8 cellular contexts compared by ENCODE assay signal in the genomic region with DNA sequence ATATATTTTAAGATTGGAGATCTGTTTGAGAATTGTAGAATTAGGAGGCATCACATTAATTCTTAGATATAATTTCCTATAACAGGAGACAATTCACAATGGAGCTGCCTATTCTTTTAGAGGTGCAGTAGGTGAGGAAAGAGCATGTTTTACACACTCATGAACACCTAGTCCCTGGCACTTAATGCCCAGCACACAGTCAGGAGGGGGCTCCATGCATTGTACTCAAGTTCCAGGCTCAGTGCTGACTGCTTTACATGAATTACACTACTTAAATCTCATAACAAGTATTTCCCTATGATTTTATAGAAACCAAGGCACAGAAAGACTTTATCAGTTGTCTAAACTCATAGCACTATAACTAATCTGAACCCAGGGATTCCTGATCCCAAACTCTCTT. TPM values are rescaled to one million over a fixed set of nuclear protein-coding genes. Genes with fewer than 3 reads are reported as not detected.
A peak's percentile ranks its signal among the peaks of the same experiment; 100 is the strongest.
DNase-seq lines count a peak whose midpoint lies in the region; ATAC-seq and TF ChIP-seq lines count a peak whose summit lies in the region.

No MANE protein-coding gene starts in this region.

- peaks cover 0 to 2% of the 10 kb centered on the region in 2 experiments for H3K9me3 ChIP-seq in CD4-positive, CD25-positive, alpha-beta regulatory T cell (ENCODE audit: control insufficient read depth in 2 of 2, low read length in 2 of 2)
- H3K9me3 ChIP-seq in breast epithelium = no peaks in the 10 kb centered on the region

- peaks cover 0 to 11% (median 4%) of the 10 kb centered on the region in 7 donors for H3K9me3 Mint-ChIP-seq in CD4-positive, CD25-positive, alpha-beta regulatory T cell
- H3K9me3 Mint-ChIP-seq in nephron = peaks cover 9% of the 10 kb centered on the region

- no peak for ATAC-seq in CD4-positive, CD25-positive, alpha-beta regulatory T cell (ENCODE audit: low read depth in 2 of 2)
- ATAC-seq in HG03432 (IDR thresholded peaks at IDR 0.05; ENCODE audit: unreplicated experiment) (peak; percentile 19), GM21447 (IDR thresholded peaks at IDR 0.05; ENCODE audit: unreplicated experiment) (no peak), HG02840 (IDR thresholded peaks at IDR 0.05; ENCODE audit: low FRiP score, unreplicated experiment) (no peak)

- no peak for TF ChIP-seq CTCF in breast epithelium (IDR thresholded peaks at IDR 0.05)
- TF ChIP-seq CTCF in nephron (IDR thresholded peaks at IDR 0.05; ENCODE audit: unreplicated experiment in 3 of 3) = no peak

- no peaks in the 10 kb centered on the region for H3K27me3 ChIP-seq in CD4-positive, CD25-positive, alpha-beta regulatory T cell (ENCODE audit: control insufficient read depth, insufficient read depth, low read length)
- no peaks in the 10 kb centered on the region for H3K27me3 ChIP-seq in breast epithelium

- in situ Hi-C loops in KBM-7 (cut with MboI; ENCODE audit: low pct_unique_long_range_greater_than_20kb, low sequenced_read_pairs) = loop anchor here (25.0 kb wide), 2 partner anchors 339 to 589 kb away; partner anchors contain the start of gene GBP6

- H3K4me3 ChIP-seq in CD4-positive, CD25-positive, alpha-beta regulatory T cell (ENCODE audit: low read depth, low read length) = peak overlapping the region; percentile 98
- peak overlapping the region; percentile 54 to 70 (median 54) for H3K4me3 ChIP-seq in breast epithelium

- no peak for DNase-seq in CD4-positive, CD25-positive, alpha-beta regulatory T cell
- DNase-seq in breast epithelium (ENCODE audit: low spot score in 2 of 2) (no peak), NCI-H1105 (lab: John Stamatoyannopoulos, UW) (no peak), KBM-7 (no peak)

- peaks cover 23% of the 10 kb centered on the region for H3K36me3 Mint-ChIP-seq in CD4-positive, CD25-positive, alpha-beta regulatory T cell
- no peaks in the 10 kb centered on the region for H3K36me3 Mint-ChIP-seq in nephron (ENCODE audit: low read depth)

- no peak for TF ChIP-seq POLR2A in breast epithelium (IDR thresholded peaks at IDR 0.05)

- peaks cover 37% of the 10 kb centered on the region for H3K4me1 ChIP-seq in CD4-positive, CD25-positive, alpha-beta regulatory T cell (ENCODE audit: control insufficient read depth, insufficient read depth, low read length, poor library complexity, severe bottlenecking)
- H3K4me1 ChIP-seq in breast epithelium = peaks cover 4 to 5% of the 10 kb centered on the region in 2 donors

- no peaks in the 10 kb centered on the region for H3K27me3 Mint-ChIP-seq in CD4-positive, CD25-positive, alpha-beta regulatory T cell
- H3K27me3 Mint-ChIP-seq in nephron (ENCODE audit: low read depth) = no peaks in the 10 kb centered on the region

- peaks cover 25 to 52% (median 40%) of the 10 kb centered on the region in 4 donors for H3K4me1 Mint-ChIP-seq in CD4-positive, CD25-positive, alpha-beta regulatory T cell
- peaks cover 21% of the 10 kb centered on the region for H3K4me1 Mint-ChIP-seq in nephron

- H3K27ac Mint-ChIP-seq in CD4-positive, CD25-positive, alpha-beta regulatory T cell = peak overlapping the region; percentile 92 to 100 (median 94)
- H3K27ac Mint-ChIP-seq in nephron = peak overlapping the region in 2 of 3 experiments; percentile 89 to 95

- peak overlapping the region; percentile 78 for H3K27ac ChIP-seq in CD4-positive, CD25-positive, alpha-beta regulatory T cell (ENCODE audit: insufficient read depth, low read length, poor library complexity, severe bottlenecking)
- H3K27ac ChIP-seq in breast epithelium = peak overlapping the region; percentile 90

- intact Hi-C loops in breast epithelium (cut with DNase I; ENCODE audit: low total_unique reads) = no loop called here

- H3K36me3 ChIP-seq in CD4-positive, CD25-positive, alpha-beta regulatory T cell (ENCODE audit: control insufficient read depth, insufficient read depth, low read length) = peaks cover 19% of the 10 kb centered on the region
- no peaks in the 10 kb centered on the region for H3K36me3 ChIP-seq in breast epithelium

- H3K4me3 Mint-ChIP-seq in CD4-positive, CD25-positive, alpha-beta regulatory T cell = peak overlapping the region; percentile 94 to 98 (median 96)
- peak overlapping the region in 2 of 3 experiments; percentile 76 for H3K4me3 Mint-ChIP-seq in nephron

RNA-seq across cellular contexts. Expression of gene GBP3, which starts 0.4 kb away (rescaled TPM):
- total RNA-seq in CD4-positive, CD25-positive, alpha-beta regulatory T cell = 36.6 TPM
- 10 to 100 TPM; 11.7 to 21.8 (median 18.1) TPM for polyA plus RNA-seq in CD4-positive, CD25-positive, alpha-beta regulatory T cell
- 10 to 100 TPM; 10.1 to 44.9 (median 22.9) TPM for total RNA-seq in breast epithelium

RNA-seq across cellular contexts. Expression of gene KYAT3, which starts 30.6 kb away (rescaled TPM):
- total RNA-seq in CD4-positive, CD25-positive, alpha-beta regulatory T cell = 16.5 TPM
- 10 to 100 TPM; 20.4 to 32.0 (median 24.4) TPM for polyA plus RNA-seq in CD4-positive, CD25-positive, alpha-beta regulatory T cell
- total RNA-seq in breast epithelium = 10 to 100 TPM; 35.1 to 52.5 (median 46.7) TPM

RNA-seq across cellular contexts. Expression of gene RBMXL1, which starts 30.6 kb away (rescaled TPM):
- 30.3 TPM for total RNA-seq in CD4-positive, CD25-positive, alpha-beta regulatory T cell
- polyA plus RNA-seq in CD4-positive, CD25-positive, alpha-beta regulatory T cell = 10 to 100 TPM; 10.6 to 14.0 (median 11.1) TPM
- total RNA-seq in breast epithelium = 10 to 100 TPM; 18.6 to 21.9 (median 18.7) TPM

RNA-seq across cellular contexts. Expression of gene GBP1, which starts 42.0 kb away (rescaled TPM):
- total RNA-seq in CD4-positive, CD25-positive, alpha-beta regulatory T cell = 87.1 TPM
- 100 to 1,000 TPM in 1 of 4 donors, 10 to 100 TPM in 3; 70.4 to 124 (median 93.6) TPM for polyA plus RNA-seq in CD4-positive, CD25-positive, alpha-beta regulatory T cell
- total RNA-seq in breast epithelium = 10 to 100 TPM in 2 of 3 donors, 1 to 10 TPM in 1; 8.0 to 58.0 (median 29.5) TPM
